In the genomic region with DNA sequence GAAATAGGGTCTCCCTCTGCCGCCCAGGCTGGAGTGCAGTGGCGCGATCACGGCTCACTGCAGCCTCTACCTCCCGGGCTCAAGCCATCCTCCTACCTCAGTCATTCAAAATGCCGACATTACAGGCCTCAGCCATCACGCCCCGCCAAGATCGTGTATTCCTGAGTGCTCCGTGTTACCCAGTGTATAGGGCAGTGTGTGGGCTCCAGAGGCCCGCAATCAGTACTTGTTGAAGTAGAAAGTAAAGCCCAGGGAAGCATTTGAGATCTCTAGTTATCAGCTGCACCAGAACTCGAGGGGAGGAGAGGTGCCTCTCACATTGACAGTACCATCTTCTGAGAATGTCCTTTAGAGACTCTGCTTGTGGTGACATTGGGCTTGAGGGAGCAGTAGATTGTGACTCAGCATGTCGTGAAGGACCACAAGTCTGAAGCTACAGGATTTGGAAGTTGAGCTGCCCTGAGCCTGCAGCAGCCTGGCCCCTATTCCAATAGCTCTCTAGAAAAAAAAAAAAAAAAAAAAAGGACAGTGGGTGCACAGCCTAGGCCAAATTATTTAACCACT, we compare ENCODE assay signal across 9 cellular contexts. TPM values are rescaled to one million over a fixed set of nuclear protein-coding genes. Genes with fewer than 3 reads are reported as not detected.
A peak's percentile ranks its signal among the peaks of the same experiment; 100 is the strongest.
DNase-seq lines count a peak whose midpoint lies in the region; TF ChIP-seq lines count a peak whose summit lies in the region.
"Had no signal": no experiment of that assay in that cellular context is flagged by ENCODE, and none has a peak within 500 bp of the region (broad histone marks: within the 10 kb centered on the region; RNA-seq: fewer than 3 reads in every experiment).

No MANE protein-coding gene starts in this region.

- H4K20me1 ChIP-seq in OCI-LY1 (ENCODE audit: insufficient read depth, low read length), result no peaks in the 10 kb centered on the region

- H3K9ac ChIP-seq in OCI-LY1 (ENCODE audit: low read length), result peak overlapping the region; percentile 79

- H3K27ac ChIP-seq in OCI-LY1 (ENCODE audit: low read depth, low read length, poor library complexity, severe bottlenecking) (peak overlapping the region; percentile 90), dorsolateral prefrontal cortex (peak overlapping the region in 10 of 59 donors; percentile 2 to 97 (median 92)), spleen (no peak overlapping the region)

- no peaks in the 10 kb centered on the region for H3K36me3 ChIP-seq in OCI-LY1 (ENCODE audit: insufficient read depth, low read length)
- no peaks in the 10 kb centered on the region for H3K36me3 ChIP-seq in spleen
- H3K36me3 ChIP-seq: Peyer's patch had no signal

- peak overlapping the region; percentile 87 for H3K4me3 Mint-ChIP-seq in activated T-cell treated with anti-CD3 and anti-CD28 coated beads, Interleukin-2, amount 50 U/mL, for 24 hours

- H3K9me2 ChIP-seq in OCI-LY1 (ENCODE audit: low read depth, low read length), result no peaks in the 10 kb centered on the region

- no peaks in the 10 kb centered on the region for H3K9me3 Mint-ChIP-seq in activated T-cell treated with anti-CD3 and anti-CD28 coated beads, Interleukin-2, amount 50 U/mL, for 24 hours

- intact Hi-C loops in dorsolateral prefrontal cortex (cut with DNase I), result loop anchor here (5.0 kb wide), 1 partner anchor 32 kb away; no protein-coding TSS in a partner anchor
- intact Hi-C loops in spleen (cut with DNase I; ENCODE audit: low total_unique reads), result no loop called here

- TF ChIP-seq CTCF in OCI-LY1 (IDR thresholded peaks at IDR 0.05; ENCODE audit: low read length) (no peak), dorsolateral prefrontal cortex (IDR thresholded peaks at IDR 0.05 in 54 of 56, conservative IDR thresholded peaks at IDR 0.05 in 2 of 56; ENCODE audit: low read depth in 1 of 56, partially characterized antibody in 56 of 56) (no peak), spleen (IDR thresholded peaks at IDR 0.05 in 8 of 11, conservative IDR thresholded peaks at IDR 0.05 in 3 of 11) (no peak)

- H3K4me1 ChIP-seq in OCI-LY1 (ENCODE audit: insufficient read depth, low read length, severe bottlenecking) (peaks cover 41% of the 10 kb centered on the region), spleen (peaks cover 6 to 35% (median 17%) of the 10 kb centered on the region in 6 donors)

- H3K27me3 ChIP-seq in OCI-LY1 (ENCODE audit: insufficient read depth, low read length) (no peaks in the 10 kb centered on the region), dorsolateral prefrontal cortex (no peaks in the 10 kb centered on the region), spleen (replicated peaks in 1 of 7) (no peaks in the 10 kb centered on the region)
- H3K27me3 ChIP-seq: Peyer's patch had no signal

- peak overlapping the region; percentile 26 for H3K27ac Mint-ChIP-seq in activated T-cell treated with anti-CD3 and anti-CD28 coated beads, Interleukin-2, amount 50 U/mL, for 24 hours

- peak overlapping the region; percentile 84 for H3K4me3 ChIP-seq in OCI-LY1 (ENCODE audit: low read depth, low read length, poor library complexity, severe bottlenecking)
- H3K4me3 ChIP-seq in dorsolateral prefrontal cortex, result peak overlapping the region; percentile 65 to 99 (median 93)
- H3K4me3 ChIP-seq in spleen, result peak overlapping the region in 5 of 8 donors; percentile 83 to 92 (median 90)

- H3K27me3 Mint-ChIP-seq in activated T-cell treated with anti-CD3 and anti-CD28 coated beads, Interleukin-2, amount 50 U/mL, for 24 hours, result no peaks in the 10 kb centered on the region

- H3K4me2 ChIP-seq in OCI-LY1 (ENCODE audit: low read length), result peak overlapping the region; percentile 62

- peaks cover 27% of the 10 kb centered on the region for H3K4me1 Mint-ChIP-seq in activated T-cell treated with anti-CD3 and anti-CD28 coated beads, Interleukin-2, amount 50 U/mL, for 24 hours (ENCODE audit: low read depth)

- no peak for TF ChIP-seq POLR2A in spleen (IDR thresholded peaks at IDR 0.05)

- H3F3A ChIP-seq in OCI-LY1 (ENCODE audit: insufficient read depth, low read length), result no peaks in the 10 kb centered on the region

- H3K9me3 ChIP-seq in OCI-LY1 (ENCODE audit: low read length), result no peaks in the 10 kb centered on the region
- H3K9me3 ChIP-seq in spleen, result no peaks in the 10 kb centered on the region
- H3K9me3 ChIP-seq: Peyer's patch had no signal

- DNase-seq in activated T-cell treated with anti-CD3 and anti-CD28 coated beads, Interleukin-2, amount 50 U/mL, for 24 hours, result no peak
- DNase-seq in activated T-cell treated with anti-CD3 and anti-CD28 coated beads for 4 hours (no peak), dorsolateral prefrontal cortex (peak in 2 of 10 donors; percentile 35 to 38), spleen (no peak), cerebellar cortex (ENCODE audit: low spot score) (no peak), C1 segment of cervical spinal cord (lab: John Stamatoyannopoulos, UW) (no peak)
- DNase-seq in stimulated activated CD4-positive, alpha-beta T cell treated with anti-CD3 and anti-CD28 coated beads, Interleukin-4, amount 100 ng/mL, for 24 hours, result no peak

- peaks cover 18% of the 10 kb centered on the region for H3K79me2 ChIP-seq in OCI-LY1 (ENCODE audit: insufficient read depth, low read length)

- 57 to 63% (median 62%) methylated on average over 13 of the region's 13 CpGs for WGBS in spleen, 5 donors

- peaks cover 9% of the 10 kb centered on the region for H3K36me3 Mint-ChIP-seq in activated T-cell treated with anti-CD3 and anti-CD28 coated beads, Interleukin-2, amount 50 U/mL, for 24 hours (ENCODE audit: low read depth)

- peak overlapping the region; percentile 72; the same call in 1 of the 2 replicates for H2AFZ ChIP-seq in OCI-LY1 (ENCODE audit: low read length)

RNA-seq across cellular contexts. Expression of a gene that starts 1.1 kb away (rescaled TPM):
- 100 to 1,000 TPM in 21 of 120 experiments, 10 to 100 TPM in 99; 61.6 to 131 (median 85.2) TPM for total RNA-seq in dorsolateral prefrontal cortex
- total RNA-seq in spleen, result 10 to 100 TPM; 32.5 to 54.1 (median 38.3) TPM
- polyA plus RNA-seq in spleen, result 10 to 100 TPM; 17.5 to 25.9 (median 17.5) TPM

RNA-seq across cellular contexts. Expression of a gene that starts 29.6 kb away (rescaled TPM):
- total RNA-seq in dorsolateral prefrontal cortex (10 to 100 TPM in 1 of 120 experiments, 1 to 10 TPM in 117, under 1 TPM in 2; 0.76 to 10.2 (median 2.9) TPM), spleen (1 to 10 TPM; 3.7 to 7.2 (median 5.7) TPM)
- polyA plus RNA-seq in spleen, result 10 to 100 TPM in 1 of 3 donors, 1 to 10 TPM in 2; 8.1 to 11.4 (median 9.6) TPM

RNA-seq across cellular contexts. Expression of a gene that starts 46.8 kb away (rescaled TPM):
- total RNA-seq in dorsolateral prefrontal cortex (10 to 100 TPM in 81 of 120 experiments, 1 to 10 TPM in 39; 4.3 to 28.6 (median 11.3) TPM), spleen (1 to 10 TPM; 1.3 to 3.1 (median 2.7) TPM)
- 1 to 10 TPM; 2.4 to 2.7 (median 2.5) TPM for polyA plus RNA-seq in spleen
